ENCODE assay signal across 28 cellular contexts in the genomic region with DNA sequence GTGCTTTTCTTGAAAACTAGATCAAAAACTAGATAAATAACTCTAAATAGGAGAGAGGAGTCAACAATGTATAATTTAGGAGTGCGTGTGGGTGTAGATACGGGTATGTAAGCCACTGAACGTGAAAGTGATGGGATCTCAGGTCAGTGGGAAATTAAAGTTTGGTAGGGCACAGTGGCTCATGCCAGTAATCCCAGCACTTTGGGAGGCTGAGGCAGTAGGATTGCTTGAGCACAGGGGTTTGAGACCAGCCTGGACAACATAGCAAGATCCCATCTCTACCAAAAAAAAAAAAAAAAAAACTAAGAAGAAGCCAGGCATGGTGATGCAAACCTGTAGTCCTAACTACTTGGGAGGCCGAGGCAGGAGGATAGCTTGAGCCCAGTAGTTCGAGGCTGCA.
"Had no signal": no experiment of that assay in that cellular context is flagged by ENCODE, and none has a peak within 500 bp of the region (broad histone marks: within the 10 kb centered on the region; RNA-seq: fewer than 3 reads in every experiment).

No MANE protein-coding gene starts in this region.

- H3K4me1 Mint-ChIP-seq: endodermal cell had no signal

- FAIRE-seq: colon, endothelial cell of umbilical vein had no signal

- H3K27me3 Mint-ChIP-seq: dendritic cell treated with granulocyte-macrophage colony-stimulating factor and Interleukin-4, amounts not matched to agents 40 ng/mL and 50 ng/mL, for 4 days had no signal

- H3K4me2 ChIP-seq: hepatocyte had no signal

- ATAC-seq: effector memory CD8-positive, alpha-beta T cell; esophagus mucosa; foreskin keratinocyte; gastrocnemius medialis; gastroesophageal sphincter; heart left ventricle; heart right ventricle had no signal

- H3K27ac ChIP-seq: colonic mucosa, coronary artery, dorsolateral prefrontal cortex, epithelial cell of prostate, esophagus muscularis mucosa, esophagus squamous epithelium, foreskin keratinocyte, gastrocnemius medialis, gastroesophageal sphincter, heart left ventricle, heart right ventricle, hepatocyte had no signal

- H3K4me3 Mint-ChIP-seq: dendritic cell treated with granulocyte-macrophage colony-stimulating factor and Interleukin-4, amounts not matched to agents 40 ng/mL and 50 ng/mL, for 4 days; effector memory CD8-positive, alpha-beta T cell; endodermal cell had no signal

- H3K27me3 ChIP-seq: colonic mucosa, esophagus muscularis mucosa, esophagus squamous epithelium, foreskin keratinocyte, gastrocnemius medialis, gastroesophageal sphincter, heart left ventricle, heart right ventricle, hepatocyte had no signal

- H3K9me3 ChIP-seq: colonic mucosa, gastrocnemius medialis had no signal

- H3K79me2 ChIP-seq: hepatocyte had no signal

- DNase-seq: colonic mucosa; cortex of kidney; dermis blood vessel endothelial cell; dorsolateral prefrontal cortex; effector CD4-positive, alpha-beta T cell; effector CD8-positive, alpha-beta T cell; effector memory CD4-positive, alpha-beta T cell; effector memory CD8-positive, alpha-beta T cell; endodermal cell; erythroblast; esophagus squamous epithelium; foreskin fibroblast; foreskin keratinocyte; foreskin melanocyte; gastrocnemius medialis; glutamatergic neuron; head of caudate nucleus; heart left ventricle; heart right ventricle had no signal

- H3K9me3 Mint-ChIP-seq: dendritic cell treated with granulocyte-macrophage colony-stimulating factor and Interleukin-4, amounts not matched to agents 40 ng/mL and 50 ng/mL, for 4 days; effector memory CD8-positive, alpha-beta T cell had no signal

- H3K4me3 ChIP-seq: colonic mucosa, coronary artery, dorsolateral prefrontal cortex, esophagus muscularis mucosa, esophagus squamous epithelium, gastrocnemius medialis, gastroesophageal sphincter, heart left ventricle, heart right ventricle, hepatocyte had no signal

- H3K27ac Mint-ChIP-seq: dendritic cell treated with granulocyte-macrophage colony-stimulating factor and Interleukin-4, amounts not matched to agents 40 ng/mL and 50 ng/mL, for 4 days; effector memory CD8-positive, alpha-beta T cell; endodermal cell had no signal

- H3K36me3 ChIP-seq: colonic mucosa, esophagus muscularis mucosa, esophagus squamous epithelium, gastrocnemius medialis, gastroesophageal sphincter, heart left ventricle, heart right ventricle had no signal

- H3K4me1 ChIP-seq: colonic mucosa, esophagus muscularis mucosa, gastroesophageal sphincter had no signal

- H2AFZ ChIP-seq: hepatocyte had no signal
